14 cellular contexts compared by ENCODE assay signal in genomic region chr20:17615645-17616479, GRCh38. TPM values are rescaled to one million over a fixed set of nuclear protein-coding genes. Genes with fewer than 3 reads are reported as not detected.
DNase-seq lines count a peak whose midpoint lies in the region; ATAC-seq and TF ChIP-seq lines count a peak whose summit lies in the region.
"Had no signal": no experiment of that assay in that cellular context is flagged by ENCODE, and none has a peak within 500 bp of the region (broad histone marks: within the 10 kb centered on the region; RNA-seq: fewer than 3 reads in every experiment).

No MANE protein-coding gene starts in this region.

- DNase-seq in NCI-H748 (lab: John Stamatoyannopoulos, UW; ENCODE audit: unreplicated experiment) (peak; percentile 56), NCI-H748 treated with DMSO at 0.1 percent for 48 hours (lab: John Stamatoyannopoulos, UW) (no peak), NCI-H69 (lab: John Stamatoyannopoulos, UW) (peak; percentile 67), glutamatergic neuron (peak; percentile 26), nucleus accumbens (lab: John Stamatoyannopoulos, UW) (no peak), OCI-M1 (lab: John Stamatoyannopoulos, UW) (no peak)
- peak; percentile 19 for DNase-seq in stimulated activated CD8-positive, alpha-beta memory T cell treated with anti-CD3 and anti-CD28 coated beads, Interleukin-4, amount 100 ng/mL, for 48 hours
- DNase-seq: NCI-H1105 had no signal

- ATAC-seq in HG03520 (IDR thresholded peaks at IDR 0.05; ENCODE audit: unreplicated experiment): no peak
- ATAC-seq: A549; HCT116; naive thymus-derived CD4-positive, alpha-beta T cell had no signal

- H3K4me1 Mint-ChIP-seq in glutamatergic neuron (ENCODE audit: low read depth, unreplicated experiment): peaks cover 7% of the 10 kb centered on the region

- no peak overlapping the region for H3K4me3 Mint-ChIP-seq in glutamatergic neuron (ENCODE audit: unreplicated experiment)
- H3K4me3 Mint-ChIP-seq: activated B cell treated with CpG ODN at 0.5 μM for 24 hours; activated naive CD4-positive, alpha-beta T cell treated with anti-CD3 and anti-CD28 coated beads, Interleukin-2, amount 50 U/mL, for 24 hours; naive thymus-derived CD4-positive, alpha-beta T cell had no signal

- no peak for TF ChIP-seq CTCF in glutamatergic neuron (IDR thresholded peaks at IDR 0.05; ENCODE audit: partially characterized antibody, unreplicated experiment)

- no peak overlapping the region for H3K27ac Mint-ChIP-seq in glutamatergic neuron (ENCODE audit: unreplicated experiment)
- H3K27ac Mint-ChIP-seq: activated B cell treated with CpG ODN at 0.5 μM for 24 hours; activated naive CD4-positive, alpha-beta T cell treated with anti-CD3 and anti-CD28 coated beads, Interleukin-2, amount 50 U/mL, for 24 hours had no signal

- H3K36me3 Mint-ChIP-seq in glutamatergic neuron (ENCODE audit: unreplicated experiment): no peaks in the 10 kb centered on the region
- H3K36me3 Mint-ChIP-seq: activated naive CD4-positive, alpha-beta T cell treated with anti-CD3 and anti-CD28 coated beads, Interleukin-2, amount 50 U/mL, for 24 hours had no signal

- peaks cover 5% of the 10 kb centered on the region for H3K9me3 Mint-ChIP-seq in glutamatergic neuron (ENCODE audit: unreplicated experiment)
- H3K9me3 Mint-ChIP-seq: activated B cell treated with CpG ODN at 0.5 μM for 24 hours; activated naive CD4-positive, alpha-beta T cell treated with anti-CD3 and anti-CD28 coated beads, Interleukin-2, amount 50 U/mL, for 24 hours; naive thymus-derived CD4-positive, alpha-beta T cell had no signal

- peaks cover 9% of the 10 kb centered on the region for H3K27me3 Mint-ChIP-seq in glutamatergic neuron (ENCODE audit: unreplicated experiment)
- H3K27me3 Mint-ChIP-seq: activated B cell treated with CpG ODN at 0.5 μM for 24 hours; activated naive CD4-positive, alpha-beta T cell treated with anti-CD3 and anti-CD28 coated beads, Interleukin-2, amount 50 U/mL, for 24 hours; naive thymus-derived CD4-positive, alpha-beta T cell had no signal

RNA-seq across cellular contexts. Expression of gene DSTN, which starts 46.0 kb away (rescaled TPM):
- 233 TPM for total RNA-seq in glutamatergic neuron (ENCODE audit: unreplicated experiment)

Comparison
In these comparisons a context has a peak if more than half of its experiments do, and no peak if none do; other contexts are left out.
1. DNase-seq: peak in NCI-H748 (single experiment), NCI-H69 (single experiment), glutamatergic neuron (single experiment) and stimulated activated CD8-positive, alpha-beta memory T cell treated with anti-CD3 and anti-CD28 coated beads, Interleukin-4, amount 100 ng/mL, for 48 hours (single experiment); none in NCI-H748 treated with DMSO at 0.1 percent for 48 hours (single experiment), nucleus accumbens (0 of 56) and OCI-M1 (single experiment).